In genomic region chr22:35558719-35559118, GRCh38 we compare ENCODE assay signal across 34 cellular contexts. TPM values are rescaled to one million over a fixed set of nuclear protein-coding genes. Genes with fewer than 3 reads are reported as not detected.
"Had no signal": no experiment of that assay in that cellular context is flagged by ENCODE, and none has a peak within 500 bp of the region (broad histone marks: within the 10 kb centered on the region; RNA-seq: fewer than 3 reads in every experiment).

No MANE protein-coding gene starts in this region.

- H3K27ac ChIP-seq: neutrophil, ovary, parathyroid adenoma, psoas muscle, skin epidermis, spleen, suprapubic skin, testis, tibial artery, transverse colon, upper lobe of left lung, vagina had no signal

- H3K4me1 ChIP-seq: parathyroid adenoma, psoas muscle, spleen, suprapubic skin, testis, tibial artery, transverse colon, upper lobe of left lung, vagina had no signal

- H3K4me3 ChIP-seq: ovary, psoas muscle, skin epidermis, smooth muscle cell, spleen, suprapubic skin, testis, tibial artery, transverse colon, upper lobe of left lung, vagina had no signal

- H3K36me3 ChIP-seq: neutrophil, ovary, spleen, suprapubic skin, tibial artery, transverse colon, upper lobe of left lung, vagina had no signal

- H3K4me2 ChIP-seq: smooth muscle cell had no signal

- FAIRE-seq: urothelium cell line had no signal

- ATAC-seq: naive thymus-derived CD8-positive, alpha-beta T cell; natural killer cell treated with Interleukin-12 subunit alpha and Interleukin-12 subunit beta and Interleukin-15 and Interleukin-18, amount 100 ng/mL, for 72 hours; psoas muscle; right cardiac atrium; sciatic nerve; stimulated activated memory B cell treated with anti-CD40 and anti-IgM and Interleukin-4, amounts not matched to agents 10 μg/mL and 1 μg/mL and 100 μg/mL, for 72 hours; stimulated activated naive CD8-positive, alpha-beta T cell treated with anti-CD3 and anti-CD28 coated beads, Interleukin-15, Interleukin-2, amounts not matched to agents 100 U/mL and 50 U/mL, for 24 hours had no signal

- DNase-seq: naive thymus-derived CD8-positive, alpha-beta T cell; nephron progenitor cell; nucleus accumbens; ovary; posterior cingulate gyrus; psoas muscle; right cardiac atrium; spleen; stimulated activated CD4-positive, alpha-beta T cell treated with anti-CD3 and anti-CD28 coated beads, Interleukin-12 subunit alpha, Interleukin-12 subunit beta, amount 100 ng/mL, for 4 hours; stimulated activated CD4-positive, alpha-beta T cell treated with anti-CD3 and anti-CD28 coated beads, Interleukin-1b, Interleukin-23, amount 100 ng/mL, for 48 hours; stimulated activated CD4-positive, alpha-beta T cell treated with anti-CD3 and anti-CD28 coated beads, Interleukin-4, amount 100 ng/mL, for 1 hour; stimulated activated CD4-positive, alpha-beta T cell treated with anti-CD3 and anti-CD28 coated beads, Interleukin-4, amount 100 ng/mL, for 4 hours; stimulated activated CD8-positive, alpha-beta memory T cell treated with anti-CD3 and anti-CD28 coated beads, Interleukin-4, amount 100 ng/mL, for 48 hours; stimulated activated naive CD4-positive, alpha-beta T cell; stimulated activated naive CD8-positive, alpha-beta T cell treated with anti-CD3 and anti-CD28 coated beads, Interleukin-15, amount 100 ng/mL, for 72 hours; stimulated activated naive CD8-positive, alpha-beta T cell treated with anti-CD3 and anti-CD28 coated beads, Interleukin-15, Interleukin-2, amounts not matched to agents 100 U/mL and 50 U/mL, for 24 hours; substantia nigra; testis; tibial artery; transverse colon; upper lobe of left lung had no signal

- H3K27me3 ChIP-seq: ovary, testis, transverse colon, upper lobe of left lung, vagina had no signal

- H3K79me2 ChIP-seq: parathyroid adenoma had no signal

- H3K9ac ChIP-seq: parathyroid adenoma had no signal

- H2AFZ ChIP-seq: parathyroid adenoma had no signal

- H3K9me3 ChIP-seq: neutrophil, ovary, psoas muscle, spleen, suprapubic skin, testis, tibial artery, transverse colon, vagina had no signal

RNA-seq across cellular contexts. Expression of gene RASD2, which starts 18.1 kb away (rescaled TPM):
- total RNA-seq: naive thymus-derived CD8-positive, alpha-beta T cell; neural crest cell had no signal
- polyA plus RNA-seq: smooth muscle cell had no signal

RNA-seq across cellular contexts. Expression of gene MB, which starts 58.4 kb away (rescaled TPM):
- total RNA-seq: naive thymus-derived CD8-positive, alpha-beta T cell; natural killer cell treated with Interleukin-12 subunit alpha and Interleukin-12 subunit beta and Interleukin-15 and Interleukin-18, amount 100 ng/mL, for 72 hours; neural crest cell; progenitor cell of endocrine pancreas; renal cortical epithelial cell; sciatic nerve; smooth muscle cell; vagina had no signal
- polyA plus RNA-seq: naive thymus-derived CD8-positive, alpha-beta T cell had no signal
